ENCODE assay signal across 26 cellular contexts in genomic region chr10:107206856-107207255, GRCh38. TPM values are rescaled to one million over a fixed set of nuclear protein-coding genes. Genes with fewer than 3 reads are reported as not detected.
"Had no signal": no experiment of that assay in that cellular context is flagged by ENCODE, and none has a peak within 500 bp of the region (broad histone marks: within the 10 kb centered on the region; RNA-seq: fewer than 3 reads in every experiment).

No MANE protein-coding gene starts in this region.

- DNase-seq: activated CD4-positive, alpha-beta T cell treated with anti-CD3 and anti-CD28 coated beads for 36 hours; activated CD4-positive, alpha-beta T cell treated with anti-CD3 and anti-CD28 coated beads, Interleukin-2, amount 10 ng/mL, durations not matched to agents 7 days and 5 days; activated CD4-positive, alpha-beta T cell treated with anti-CD3 and anti-CD28 coated beads, Interleukin-2, amount 50 U/mL, for 48 hours; activated CD8-positive, alpha-beta memory T cell treated with anti-CD3 and anti-CD28 coated beads, Interleukin-2, amount 50 U/mL, for 4 hours; activated gamma-delta T cell treated with Interleukin-2 at 50 U/mL for 16 hours; activated naive CD4-positive, alpha-beta T cell treated with anti-CD3 and anti-CD28 coated beads for 36 hours; activated naive CD8-positive, alpha-beta T cell treated with anti-CD3 and anti-CD28 coated beads, Interleukin-2, amount 50 U/mL, for 24 hours; activated T-cell treated with anti-CD3 and anti-CD28 coated beads for 4 hours; activated T-cell treated with anti-CD3 and anti-CD28 coated beads, Interleukin-2, amount 50 U/mL, for 4 hours; NCI-H1092 treated with DMSO at 0.1 percent for 48 hours; NCI-H1417; NCI-H146; NCI-H2029; NCI-H345; NCI-H524 treated with DMSO at 0.1 percent for 48 hours; PC-3; Peyer's patch; RPMI8226; SHP77 treated with DMSO at 0.1 percent for 48 hours had no signal

- H3K4me3 ChIP-seq: Peyer's patch, SJSA1 had no signal

- H3K36me3 ChIP-seq: Peyer's patch, SJSA1 had no signal

- H3K27me3 ChIP-seq: Peyer's patch, SJSA1 had no signal

- ATAC-seq: activated CD4-positive, alpha-beta T cell treated with anti-CD3 and anti-CD28 coated beads for 36 hours; activated CD4-positive, CD25-positive, alpha-beta regulatory T cell treated with anti-CD3 and anti-CD28 coated beads, Interleukin-2, amount 50 U/mL, for 24 hours; activated naive CD8-positive, alpha-beta T cell treated with anti-CD3 and anti-CD28 coated beads, Interleukin-2, amount 50 U/mL, for 24 hours; activated T-cell treated with anti-CD3 and anti-CD28 coated beads, Interleukin-2, amount 50 U/mL, for 4 hours; PC-3; WTC11 had no signal

- H3K27ac ChIP-seq: KMS-11, Peyer's patch, SJSA1 had no signal

- H3K9me3 ChIP-seq: Peyer's patch, SJSA1 had no signal

RNA-seq across cellular contexts. Expression of gene SORCS1, which starts 42.4 kb away (rescaled TPM):
- total RNA-seq: activated CD4-positive, alpha-beta T cell treated with anti-CD3 and anti-CD28 coated beads for 36 hours; activated CD4-positive, alpha-beta T cell treated with anti-CD3 and anti-CD28 coated beads, Interleukin-2, amount 10 ng/mL, durations not matched to agents 7 days and 5 days; activated naive CD4-positive, alpha-beta T cell treated with anti-CD3 and anti-CD28 coated beads for 36 hours; activated T-cell treated with anti-CD3 and anti-CD28 coated beads, Interleukin-2, amount 50 U/mL, for 4 hours; activated T-helper 1 cell treated with anti-CD3 and anti-CD28 coated beads, Interleukin-12 subunit alpha, Interleukin-12 subunit beta, Interleukin-2, Interleukin-4 antibody, amounts not matched to agents 30 ng/mL and 10 ng/mL and 1 ng/mL, durations not matched to agents 14 hours and 24 hours and 36 hours; bronchial epithelial cell; LHCN-M2; SJSA1 had no signal
